ENCODE assay signal across 9 cellular contexts in genomic region chr20:1946762-1947534, GRCh38. TPM values are rescaled to one million over a fixed set of nuclear protein-coding genes. Genes with fewer than 3 reads are reported as not detected.
A peak's percentile ranks its signal among the peaks of the same experiment; 100 is the strongest.
DNase-seq lines count a peak whose midpoint lies in the region; ATAC-seq and TF ChIP-seq lines count a peak whose summit lies in the region.
"Had no signal": no experiment of that assay in that cellular context is flagged by ENCODE, and none has a peak within 500 bp of the region (broad histone marks: within the 10 kb centered on the region; RNA-seq: fewer than 3 reads in every experiment).

No MANE protein-coding gene starts in this region.

- H3K4ac ChIP-seq in IMR-90 (ENCODE audit: low read depth, low read length), result no peak overlapping the region

- no peak overlapping the region for H3K23ac ChIP-seq in IMR-90 (ENCODE audit: low read depth, low read length)

- no peak overlapping the region for H3K27ac ChIP-seq in IMR-90 (ENCODE audit: insufficient read depth, low read length)
- H3K27ac ChIP-seq in gastrocnemius medialis, result peak overlapping the region; percentile 52 to 77 (median 68)

- no peak overlapping the region for H2BK120ac ChIP-seq in IMR-90 (ENCODE audit: low read depth, low read length)

- no peaks in the 10 kb centered on the region for H4K20me1 ChIP-seq in IMR-90 (ENCODE audit: insufficient read depth, low read length)

- TF ChIP-seq POLR2A in IMR-90 (IDR thresholded peaks at IDR 0.05; ENCODE audit: low read depth, low read length) (no peak), gastrocnemius medialis (IDR thresholded peaks at IDR 0.05) (peak in 1 of 2 donors; percentile 30)

- in situ Hi-C loops in IMR-90 (cut with MboI; ENCODE audit: low sequenced_read_pairs), result no loop called here
- in situ Hi-C loops in gastrocnemius medialis (cut with MboI; ENCODE audit: low sequenced_read_pairs in 4 of 4), result loop anchor here in 1 of 4 donors (25.0 kb wide), 1 partner anchor 135 kb away; no protein-coding TSS in a partner anchor
- in situ Hi-C loops in GM13976 (cut with MboI; ENCODE audit: low sequenced_read_pairs, unreplicated experiment), result no loop called here

- H3K27me3 ChIP-seq in IMR-90 (ENCODE audit: control insufficient read depth, insufficient read depth, low read length) (peaks cover 74% of the 10 kb centered on the region), gastrocnemius medialis (no peaks in the 10 kb centered on the region)

- peaks cover 2% of the 10 kb centered on the region for H3K4me1 ChIP-seq in IMR-90 (ENCODE audit: control insufficient read depth, insufficient read depth, low read length)
- H3K4me1 ChIP-seq in gastrocnemius medialis, result peaks cover 38 to 44% of the 10 kb centered on the region in 2 donors

- H3K4me3 ChIP-seq in IMR-90 (ENCODE audit: insufficient read depth, low read depth, low read length) (no peak overlapping the region; the same call in 1 of the 2 replicates), cardiac fibroblast (replicated peaks in 1 of 2; ENCODE audit: low read depth in 2 of 2, low read length in 2 of 2) (no peak overlapping the region), gastrocnemius medialis (peak overlapping the region; percentile 32 to 40 (median 37))

- ATAC-seq in IMR-90 (ENCODE audit: low read depth) (peak; percentile 50), gastrocnemius medialis (peak; percentile 67)

- H2BK20ac ChIP-seq in IMR-90 (ENCODE audit: low read depth, low read length), result no peak overlapping the region

- CTCF ChIA-PET in IMR-90 (lab: Yijun Ruan, JAX), result interaction anchor here (1.2 kb wide), 1 partner anchor 47 kb away, joined by 3 read pairs; no protein-coding TSS in a partner anchor

- DNase-seq in IMR-90 (peak; percentile 17), cardiac fibroblast (ENCODE audit: low read depth in 2 of 2) (peak; percentile 33 to 60), iris pigment epithelial cell (ENCODE audit: low read depth) (peak; percentile 67), gastrocnemius medialis (peak; percentile 56 to 80), HuH-7.5 (ENCODE audit: low spot score) (no peak), NCI-H2227 (lab: John Stamatoyannopoulos, UW; ENCODE audit: unreplicated experiment) (no peak), GM13976 (ENCODE audit: low spot score) (no peak)
- no peak for DNase-seq in activated naive CD4-positive, alpha-beta T cell (lab: John Stamatoyannopoulos, UW)
- DNase-seq: NCI-H2081 treated with DMSO at 0.1 percent for 48 hours had no signal

- H4K8ac ChIP-seq in IMR-90 (ENCODE audit: low read depth in 2 of 2, low read length in 2 of 2), result no peak overlapping the region

- no peak overlapping the region for H2BK15ac ChIP-seq in IMR-90 (ENCODE audit: low read depth, low read length)

- H3K36me3 ChIP-seq in IMR-90 (ENCODE audit: control insufficient read depth, insufficient read depth, low read length) (no peaks in the 10 kb centered on the region), gastrocnemius medialis (no peaks in the 10 kb centered on the region)

- H3K9me1 ChIP-seq in IMR-90 (ENCODE audit: insufficient read depth, low read length), result no peaks in the 10 kb centered on the region

- H3K14ac ChIP-seq in IMR-90 (replicated peaks; ENCODE audit: low read depth, low read length), result no peak overlapping the region

- no peak overlapping the region for H3K56ac ChIP-seq in IMR-90 (ENCODE audit: extremely low read depth, insufficient read depth, low read length)

- dilution Hi-C loops in IMR-90 (cut with HindIII; ENCODE audit: low sequenced_read_pairs, unreplicated experiment), result no loop called here

- no peak overlapping the region for H2BK5ac ChIP-seq in IMR-90 (ENCODE audit: low read depth, low read length, poor library complexity, severe bottlenecking)

- POLR2A ChIA-PET in IMR-90 (lab: Charles Lee; ENCODE audit: unreplicated experiment), result no interaction called here

- peak overlapping the region; percentile 3 for H2AFZ ChIP-seq in IMR-90 (replicated peaks; ENCODE audit: low read length, poor library complexity)

- H2AK5ac ChIP-seq in IMR-90 (ENCODE audit: low read depth, low read length), result no peak overlapping the region

- H3K18ac ChIP-seq in IMR-90 (ENCODE audit: low read depth, low read length), result no peak overlapping the region

- no TSS peak for BruUV-seq in IMR-90 (replicated peaks; lab: Mats Ljungman, UMichigan)

- intact Hi-C loops in IMR-90 (cut with micrococcal nuclease), result no loop called here
- intact Hi-C loops in gastrocnemius medialis (cut with DNase I; ENCODE audit: low total_unique reads), result loop anchor here (5.0 kb wide), 3 partner anchors 50 to 190 kb away; partner anchors contain the start of gene SIRPA

- WGBS in IMR-90 (ENCODE audit: extremely low coverage in 2 of 2, insufficient read length in 1 of 2), 2 experiments, result 8% methylated on average over 28 of the region's 39 CpGs; no CpG with 5 or more reads in 1 of the 2 experiments

- peak overlapping the region; percentile 35 for H3K4me2 ChIP-seq in IMR-90 (ENCODE audit: low read depth, low read length)

- H4K91ac ChIP-seq in IMR-90 (ENCODE audit: insufficient read depth, low read depth, low read length), result no peak overlapping the region

- no peak for TF ChIP-seq CTCF in IMR-90 (conservative IDR thresholded peaks at IDR 0.05; ENCODE audit: low read depth, low read length)
- no peak for TF ChIP-seq CTCF in cardiac fibroblast (IDR thresholded peaks at IDR 0.05; ENCODE audit: low read depth, low read length)
- TF ChIP-seq CTCF in gastrocnemius medialis (IDR thresholded peaks at IDR 0.05 in 4 of 5, conservative IDR thresholded peaks at IDR 0.05 in 1 of 5), result no peak
- no peak for TF ChIP-seq CTCF in GM13976 (IDR thresholded peaks at IDR 0.05; ENCODE audit: borderline replicate concordance, control extremely low read depth, extremely low read depth, insufficient read depth, missing control alignments)

- no peak overlapping the region for H4K5ac ChIP-seq in IMR-90 (ENCODE audit: low read depth, low read length)

- no peak overlapping the region for H3K9ac ChIP-seq in IMR-90 (ENCODE audit: low read depth, low read length)

- no peaks in the 10 kb centered on the region for H3K79me1 ChIP-seq in IMR-90 (ENCODE audit: low read depth in 1 of 2, low read length in 2 of 2)

- H3K9me3 ChIP-seq in IMR-90 (ENCODE audit: control insufficient read depth, insufficient read depth, low read length), result no peaks in the 10 kb centered on the region
- no peaks in the 10 kb centered on the region for H3K9me3 ChIP-seq in gastrocnemius medialis

- H2AK9ac ChIP-seq in IMR-90 (replicated peaks; ENCODE audit: low read depth, low read length, poor library complexity), result no peak overlapping the region

- TF ChIP-seq RAD21 in IMR-90 (IDR thresholded peaks at IDR 0.05; ENCODE audit: low read length), result no peak

TF ChIP-seq in IMR-90, 13 proteins besides CTCF, POLR2A, EP300 and RAD21:
- 0 out of 2 replicates have a peak, but pooled peaks have one; percentile 10 for TF ChIP-seq CEBPB (IDR thresholded peaks at IDR 0.05; ENCODE audit: low read depth, low read length)
- TF ChIP-seq, protein P1, sequence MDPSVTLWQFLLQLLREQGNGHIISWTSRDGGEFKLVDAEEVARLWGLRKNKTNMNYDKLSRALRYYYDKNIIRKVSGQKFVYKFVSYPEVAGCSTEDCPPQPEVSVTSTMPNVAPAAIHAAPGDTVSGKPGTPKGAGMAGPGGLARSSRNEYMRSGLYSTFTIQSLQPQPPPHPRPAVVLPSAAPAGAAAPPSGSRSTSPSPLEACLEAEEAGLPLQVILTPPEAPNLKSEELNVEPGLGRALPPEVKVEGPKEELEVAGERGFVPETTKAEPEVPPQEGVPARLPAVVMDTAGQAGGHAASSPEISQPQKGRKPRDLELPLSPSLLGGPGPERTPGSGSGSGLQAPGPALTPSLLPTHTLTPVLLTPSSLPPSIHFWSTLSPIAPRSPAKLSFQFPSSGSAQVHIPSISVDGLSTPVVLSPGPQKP (IDR thresholded peaks at IDR 0.05; ENCODE audit: borderline replicate concordance, low read depth, low read length), result no peak

RNA-seq across cellular contexts. Expression of gene PDYN, which starts 46.9 kb away (rescaled TPM):
- total RNA-seq in IMR-90 (2012; rRNA removed) (not detected in 2 replicates), gastrocnemius medialis (not detected)
- not detected in 2 replicates for polyA plus RNA-seq in IMR-90 (2012; rRNA removed)
- not detected in 2 replicates for polyA plus RNA-seq in IMR-90 (2012; cell fraction: cytosol; rRNA removed)
- not detected in 2 replicates for polyA plus RNA-seq in IMR-90 (2012; cell fraction: nucleus; rRNA removed; ENCODE audit: low replicate concordance)

RNA-seq across cellular contexts. Expression of gene SIRPA, which starts 51.7 kb away (rescaled TPM):
- total RNA-seq in IMR-90 (2012; rRNA removed), result 9.7 and 9.9 TPM in 2 replicates
- polyA plus RNA-seq in IMR-90 (2012; rRNA removed), result 37.2 and 40.2 TPM in 2 replicates
- polyA plus RNA-seq in IMR-90 (2012; cell fraction: cytosol; rRNA removed), result 25.7 and 34.3 TPM in 2 replicates
- 30.5 and 36.1 TPM in 2 replicates for polyA plus RNA-seq in IMR-90 (2012; cell fraction: nucleus; rRNA removed; ENCODE audit: low replicate concordance)
- 10 to 100 TPM; 14.6 to 62.0 (median 20.6) TPM for total RNA-seq in gastrocnemius medialis

Comparison
In these comparisons a context has a peak if more than half of its experiments do, and no peak if none do; other contexts are left out.
1. DNase-seq: peak in IMR-90 (single experiment), cardiac fibroblast (2 of 2), iris pigment epithelial cell (single experiment) and gastrocnemius medialis (2 of 2); none in HuH-7.5 (single experiment), NCI-H2227 (single experiment), GM13976 (single experiment) and activated naive CD4-positive, alpha-beta T cell (0 of 4).
2. H3K4me3 ChIP-seq: peak in gastrocnemius medialis (4 of 4); none in IMR-90 (single experiment) and cardiac fibroblast (0 of 2).